23 cellular contexts compared by ENCODE assay signal in genomic region chr9:84485539-84485938, GRCh38.
"Had no signal": no experiment of that assay in that cellular context is flagged by ENCODE, and none has a peak within 500 bp of the region (broad histone marks: within the 10 kb centered on the region; RNA-seq: fewer than 3 reads in every experiment).

No MANE protein-coding gene starts in this region.

- H3K9me3 ChIP-seq: esophagus muscularis mucosa, heart right ventricle, mucosa of descending colon, right atrium auricular region, suprapubic skin, tibial nerve had no signal

- H3K27me3 Mint-ChIP-seq: activated CD4-positive, alpha-beta T cell treated with anti-CD3 and anti-CD28 coated beads for 36 hours had no signal

- FAIRE-seq: islet of Langerhans had no signal

- H3K4me3 ChIP-seq: coronary artery, dorsolateral prefrontal cortex, esophagus muscularis mucosa, heart right ventricle, lung, mucosa of descending colon, right atrium auricular region, suprapubic skin, tibial nerve had no signal

- H3K27ac Mint-ChIP-seq: activated CD4-positive, alpha-beta T cell treated with anti-CD3 and anti-CD28 coated beads for 36 hours; natural killer cell treated with Interleukin-12 subunit alpha and Interleukin-12 subunit beta and Interleukin-15 and Interleukin-18, amount 100 ng/mL, for 72 hours had no signal

- H3K9me3 Mint-ChIP-seq: natural killer cell treated with Interleukin-12 subunit alpha and Interleukin-12 subunit beta and Interleukin-15 and Interleukin-18, amount 100 ng/mL, for 72 hours had no signal

- H3K4me1 Mint-ChIP-seq: activated CD4-positive, alpha-beta T cell treated with anti-CD3 and anti-CD28 coated beads for 36 hours had no signal

- ATAC-seq: activated CD4-positive, alpha-beta T cell treated with anti-CD3 and anti-CD28 coated beads for 36 hours; heart right ventricle; left cardiac atrium; mucosa of descending colon; natural killer cell treated with Interleukin-12 subunit alpha and Interleukin-12 subunit beta and Interleukin-15 and Interleukin-18, amount 100 ng/mL, for 72 hours had no signal

- H3K27ac ChIP-seq: coronary artery, dorsolateral prefrontal cortex, esophagus muscularis mucosa, heart right ventricle, right atrium auricular region, suprapubic skin, tibial nerve had no signal

- H3K27me3 ChIP-seq: esophagus muscularis mucosa, right atrium auricular region, suprapubic skin, tibial nerve had no signal

- H3K4me1 ChIP-seq: esophagus muscularis mucosa, tibial nerve had no signal

- DNase-seq: activated CD4-positive, alpha-beta T cell treated with anti-CD3 and anti-CD28 coated beads for 36 hours; activated CD4-positive, alpha-beta T cell treated with anti-CD3 and anti-CD28 coated beads, Interleukin-2, amount 50 U/mL, for 4 hours; activated CD4-positive, CD25-positive, alpha-beta regulatory T cell; activated gamma-delta T cell; activated naive CD4-positive, alpha-beta T cell treated with anti-CD3 and anti-CD28 coated beads, Interleukin-2, amount 50 U/mL, for 16 hours; amygdala; dorsolateral prefrontal cortex; effector memory CD4-positive, alpha-beta T cell; foreskin melanocyte; heart right ventricle; left cardiac atrium; mucosa of descending colon; stimulated activated CD4-positive, alpha-beta T cell treated with anti-CD3 and anti-CD28 coated beads, Interleukin-15, amount 100 ng/mL, for 24 hours; stimulated activated CD4-positive, alpha-beta T cell treated with anti-CD3 and anti-CD28 coated beads, Interleukin-2, amount 100 ng/mL, for 24 hours; stimulated activated naive CD4-positive, alpha-beta T cell had no signal

- H3K4me3 Mint-ChIP-seq: activated CD4-positive, alpha-beta T cell treated with anti-CD3 and anti-CD28 coated beads for 36 hours; natural killer cell treated with Interleukin-12 subunit alpha and Interleukin-12 subunit beta and Interleukin-15 and Interleukin-18, amount 100 ng/mL, for 72 hours had no signal

- H3K36me3 ChIP-seq: esophagus muscularis mucosa, heart right ventricle, right atrium auricular region, suprapubic skin, tibial nerve had no signal
